ENCODE assay signal across 20 cellular contexts in the genomic region with DNA sequence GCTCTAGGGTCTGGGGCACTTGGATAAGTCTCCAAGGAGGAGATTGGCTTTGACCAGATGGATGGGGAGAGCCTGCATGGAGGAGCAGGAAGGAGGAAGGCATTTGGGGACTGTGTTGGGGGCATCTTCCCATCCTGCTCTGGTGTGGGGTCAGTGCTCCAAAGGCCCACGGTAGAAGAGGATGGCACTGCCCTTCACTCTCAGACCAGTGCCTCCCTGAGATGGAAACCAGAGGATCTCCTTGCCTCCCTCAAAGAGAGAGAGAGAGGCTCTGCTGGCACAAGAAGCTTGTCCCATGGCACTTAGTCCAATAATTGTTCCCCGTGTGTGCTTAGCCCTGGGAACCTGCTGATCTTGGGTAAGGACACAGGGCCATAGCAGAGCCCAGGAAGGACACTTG. TPM values are rescaled to one million over a fixed set of nuclear protein-coding genes. Genes with fewer than 3 reads are reported as not detected.
A peak's percentile ranks its signal among the peaks of the same experiment; 100 is the strongest.
DNase-seq lines count a peak whose midpoint lies in the region; ATAC-seq and TF ChIP-seq lines count a peak whose summit lies in the region.
"Had no signal": no experiment of that assay in that cellular context is flagged by ENCODE, and none has a peak within 500 bp of the region (broad histone marks: within the 10 kb centered on the region; RNA-seq: fewer than 3 reads in every experiment).

No MANE protein-coding gene starts in this region.

- peak overlapping the region; percentile 38 for H3K23ac ChIP-seq in neuronal stem cell (ENCODE audit: low read depth, low read length, poor library complexity)

- H3K79me1 ChIP-seq in neuronal stem cell (ENCODE audit: low read depth, low read length), result no peaks in the 10 kb centered on the region

- TF ChIP-seq CTCF in mucosa of descending colon (IDR thresholded peaks at IDR 0.05) (no peak), sigmoid colon (IDR thresholded peaks at IDR 0.05) (no peak)

- ATAC-seq in mucosa of descending colon, result no peak
- ATAC-seq: PC-3 had no signal

- H2BK15ac ChIP-seq in neuronal stem cell (ENCODE audit: low read length), result no peak overlapping the region

- no peak for TF ChIP-seq EP300 in sigmoid colon (IDR thresholded peaks at IDR 0.05)

- H3K9me3 ChIP-seq in neuronal stem cell (replicated peaks in 1 of 2; ENCODE audit: control insufficient read depth in 2 of 2, insufficient read depth in 1 of 2, low read depth in 1 of 2, low read length in 2 of 2) (peaks cover 0 to 8% of the 10 kb centered on the region in 2 donors), mucosa of descending colon (no peaks in the 10 kb centered on the region), sigmoid colon (no peaks in the 10 kb centered on the region)

- no peak overlapping the region for H3K4me2 ChIP-seq in neuronal stem cell (ENCODE audit: insufficient read depth, low read length, poor library complexity, severe bottlenecking)
- H3K4me2 ChIP-seq: KMS-11 had no signal

- peak overlapping the region; percentile 57 for H2BK5ac ChIP-seq in neuronal stem cell (ENCODE audit: low read length)

- TF ChIP-seq POLR2A in sigmoid colon (IDR thresholded peaks at IDR 0.05), result no peak

- H3K9ac ChIP-seq in neuronal stem cell (ENCODE audit: low read depth, low read length, poor library complexity), result no peak overlapping the region
- H3K9ac ChIP-seq: KMS-11 had no signal

- intact Hi-C loops in mucosa of descending colon (cut with DNase I, micrococcal nuclease) (loop anchor here (5.0 to 10.0 kb wide), 3 partner anchors 94 to 343 kb away; partner anchors contain the start of genes AHCYL1 (in 1 of the 2) and GNAI3 (in 1 of the 2)), sigmoid colon (cut with DNase I) (loop anchor here (5.0 kb wide), 3 partner anchors 46 to 341 kb away; partner anchors contain the start of genes AHCYL1 and GSTM1)

- no peak overlapping the region for H3K4ac ChIP-seq in neuronal stem cell (ENCODE audit: low read length)

- DNase-seq in activated CD4-positive, alpha-beta T cell treated with anti-CD3 and anti-CD28 coated beads, Interleukin-2, amount 10 ng/mL, durations not matched to agents 7 days and 5 days, result peak; percentile 2
- no peak for DNase-seq in activated CD4-positive, alpha-beta T cell treated with anti-CD3 and anti-CD28 coated beads for 1 hour
- peak; percentile 0 for DNase-seq in GM03348 (ENCODE audit: low spot score)
- peak; percentile 37 for DNase-seq in ecto neural progenitor cell (ENCODE audit: low spot score)
- DNase-seq in neuronal stem cell (ENCODE audit: low spot score), result no peak
- no peak for DNase-seq in activated CD4-positive, CD25-positive, alpha-beta regulatory T cell (lab: John Stamatoyannopoulos, UW)
- no peak for DNase-seq in mucosa of descending colon
- DNase-seq in sigmoid colon, result no peak
- DNase-seq: 8988T; Calu3; DMS153; DND-41; MM.1S; NCI-H2029; NCI-H446 treated with DMSO at 0.1 percent for 48 hours; NCI-H526; NCI-H82; NK-92 treated with Interleukin-12 subunit alpha and Interleukin-12 subunit beta, amount 100 ng/mL, for 24 hours; PC-3 had no signal

- POLR2A ChIA-PET in activated CD4-positive, alpha-beta T cell treated with anti-CD3 and anti-CD28 coated beads, Interleukin-2, amount 10 ng/mL, durations not matched to agents 7 days and 5 days (lab: Charles Lee), result no interaction called here

- no peak overlapping the region for H4K8ac ChIP-seq in neuronal stem cell (ENCODE audit: low read depth, low read length)

- no peak overlapping the region for H2AFZ ChIP-seq in neuronal stem cell (ENCODE audit: low read length)

- peaks cover 5 to 8% of the 10 kb centered on the region in 2 donors for H3K4me1 ChIP-seq in neuronal stem cell (ENCODE audit: control insufficient read depth in 2 of 2, insufficient read depth in 1 of 2, low read depth in 1 of 2, low read length in 2 of 2)
- H3K4me1 ChIP-seq in mucosa of descending colon (ENCODE audit: low read depth), result peaks cover 7% of the 10 kb centered on the region
- H3K4me1 ChIP-seq in sigmoid colon, result peaks cover 0 to 15% (median 11%) of the 10 kb centered on the region in 4 donors

- H3K27me3 Mint-ChIP-seq in activated CD4-positive, alpha-beta T cell treated with anti-CD3 and anti-CD28 coated beads, Interleukin-2, amount 10 ng/mL, durations not matched to agents 7 days and 5 days, result no peaks in the 10 kb centered on the region

- H3K14ac ChIP-seq in neuronal stem cell (ENCODE audit: low read length), result no peak overlapping the region

- H3K27me3 ChIP-seq in neuronal stem cell (ENCODE audit: control insufficient read depth in 3 of 3, insufficient read depth in 3 of 3, low read depth in 1 of 3, low read length in 3 of 3) (peaks cover 0 to 9% (median 3%) of the 10 kb centered on the region in 3 experiments), sigmoid colon (no peaks in the 10 kb centered on the region)

- no CpG with 5 or more reads among the region's 2 CpGs for WGBS in neuronal stem cell (ENCODE audit: extremely low coverage in 2 of 2, insufficient read length in 2 of 2, insufficient replicate concordance in 1 of 2), 2 donors
- 88 to 89% methylated on average over 2 of the region's 2 CpGs for WGBS in sigmoid colon, 2 donors

- H3K18ac ChIP-seq in neuronal stem cell (ENCODE audit: low read length), result peak overlapping the region; percentile 41

- CTCF ChIA-PET in activated CD4-positive, alpha-beta T cell treated with anti-CD3 and anti-CD28 coated beads, Interleukin-2, amount 10 ng/mL, durations not matched to agents 7 days and 5 days (lab: Charles Lee), result interaction anchor here (0.8 to 7.1 kb wide), 13 partner anchors 9 to 343 kb away, joined by 3 to 112 read pairs (median 10); partner anchors contain the start of genes AHCYL1, GPR61 and GSTM4

- H3K36me3 ChIP-seq in neuronal stem cell (replicated peaks in 1 of 2; ENCODE audit: control insufficient read depth in 2 of 2, insufficient read depth in 2 of 2, low read length in 2 of 2) (no peaks in the 10 kb centered on the region), mucosa of descending colon (ENCODE audit: low read depth) (no peaks in the 10 kb centered on the region), sigmoid colon (no peaks in the 10 kb centered on the region)

- no peak overlapping the region for H2BK12ac ChIP-seq in neuronal stem cell (ENCODE audit: low read length)

- no peak overlapping the region for H3K4me3 Mint-ChIP-seq in activated CD4-positive, alpha-beta T cell treated with anti-CD3 and anti-CD28 coated beads, Interleukin-2, amount 10 ng/mL, durations not matched to agents 7 days and 5 days

- no peak overlapping the region for H4K91ac ChIP-seq in neuronal stem cell (ENCODE audit: low read depth, low read length, poor library complexity)

- H2BK120ac ChIP-seq in neuronal stem cell (ENCODE audit: low read depth, low read length), result no peak overlapping the region

- H3K9me3 Mint-ChIP-seq in activated CD4-positive, alpha-beta T cell treated with anti-CD3 and anti-CD28 coated beads, Interleukin-2, amount 10 ng/mL, durations not matched to agents 7 days and 5 days, result no peaks in the 10 kb centered on the region

- H2AK5ac ChIP-seq in neuronal stem cell (ENCODE audit: low read depth, low read length), result peak overlapping the region; percentile 59

- H3K4me3 ChIP-seq in neuronal stem cell (ENCODE audit: low read length in 2 of 2) (no peak overlapping the region), mucosa of descending colon (no peak overlapping the region), sigmoid colon (no peak overlapping the region)

- peaks cover 18% of the 10 kb centered on the region for H3K4me1 Mint-ChIP-seq in activated CD4-positive, alpha-beta T cell treated with anti-CD3 and anti-CD28 coated beads, Interleukin-2, amount 10 ng/mL, durations not matched to agents 7 days and 5 days

- H3K27ac ChIP-seq in neuronal stem cell (replicated peaks; ENCODE audit: low read length) (no peak overlapping the region), sigmoid colon (no peak overlapping the region)
- H3K27ac ChIP-seq: KMS-11 had no signal

- no peak overlapping the region for H3K27ac Mint-ChIP-seq in activated CD4-positive, alpha-beta T cell treated with anti-CD3 and anti-CD28 coated beads, Interleukin-2, amount 10 ng/mL, durations not matched to agents 7 days and 5 days

- no peaks in the 10 kb centered on the region for H3K36me3 Mint-ChIP-seq in activated CD4-positive, alpha-beta T cell treated with anti-CD3 and anti-CD28 coated beads, Interleukin-2, amount 10 ng/mL, durations not matched to agents 7 days and 5 days (ENCODE audit: low read depth)

RNA-seq across cellular contexts. Expression of gene GSTM4, which starts 14.6 kb away (rescaled TPM):
- total RNA-seq in activated CD4-positive, alpha-beta T cell treated with anti-CD3 and anti-CD28 coated beads, Interleukin-2, amount 10 ng/mL, durations not matched to agents 7 days and 5 days, result 10 to 100 TPM; 34.3 to 36.3 TPM
- 18.1 TPM for polyA plus RNA-seq in neuronal stem cell (2013, experiment 1 of 2)
- 18.1 TPM for polyA plus RNA-seq in neuronal stem cell (2013, experiment 2 of 2)
- 10 to 100 TPM; 63.4 to 96.3 (median 74.2) TPM for total RNA-seq in mucosa of descending colon
- 10 to 100 TPM; 31.4 to 73.1 (median 44.8) TPM for total RNA-seq in sigmoid colon
- polyA plus RNA-seq in sigmoid colon, result 10 to 100 TPM; 47.0 to 69.4 (median 52.3) TPM

RNA-seq across cellular contexts. Expression of gene AMPD2, which starts 21.7 kb away (rescaled TPM):
- total RNA-seq in activated CD4-positive, alpha-beta T cell treated with anti-CD3 and anti-CD28 coated beads, Interleukin-2, amount 10 ng/mL, durations not matched to agents 7 days and 5 days, result 100 to 1,000 TPM; 116 to 120 TPM
- polyA plus RNA-seq in neuronal stem cell (2013, experiment 1 of 2), result 36.2 TPM
- 34.6 TPM for polyA plus RNA-seq in neuronal stem cell (2013, experiment 2 of 2)
- total RNA-seq in mucosa of descending colon, result 10 to 100 TPM; 35.6 to 47.4 (median 40.9) TPM
- 10 to 100 TPM; 19.9 to 47.5 (median 29.4) TPM for total RNA-seq in sigmoid colon
- 10 to 100 TPM in 1 of 3 donors, 1 to 10 TPM in 2; 6.5 to 31.3 (median 6.6) TPM for polyA plus RNA-seq in sigmoid colon

RNA-seq across cellular contexts. Expression of gene GNAT2, which starts 21.9 kb away (rescaled TPM):
- total RNA-seq in activated CD4-positive, alpha-beta T cell treated with anti-CD3 and anti-CD28 coated beads, Interleukin-2, amount 10 ng/mL, durations not matched to agents 7 days and 5 days, result not detected
- polyA plus RNA-seq in neuronal stem cell (2013, experiment 1 of 2), result not detected
- not detected for polyA plus RNA-seq in neuronal stem cell (2013, experiment 2 of 2)
- total RNA-seq in mucosa of descending colon (not detected), sigmoid colon (not detected)
- polyA plus RNA-seq in sigmoid colon, result under 1 TPM in 1 of 3 donors, not detected in 2; 0.10 TPM
- total RNA-seq: Calu3 had no signal

RNA-seq across cellular contexts. Expression of gene GSTM2, which starts 26.5 kb away (rescaled TPM):
- total RNA-seq in activated CD4-positive, alpha-beta T cell treated with anti-CD3 and anti-CD28 coated beads, Interleukin-2, amount 10 ng/mL, durations not matched to agents 7 days and 5 days, result 10 to 100 TPM; 33.4 to 33.5 TPM
- polyA plus RNA-seq in neuronal stem cell (2013, experiment 1 of 2), result 54.2 TPM
- polyA plus RNA-seq in neuronal stem cell (2013, experiment 2 of 2), result 51.8 TPM
- total RNA-seq in mucosa of descending colon (10 to 100 TPM; 23.8 to 87.7 (median 41.0) TPM), sigmoid colon (100 to 1,000 TPM in 1 of 4 donors, 10 to 100 TPM in 3; 42.5 to 139 (median 60.5) TPM)
- 10 to 100 TPM in 2 of 3 donors, 1 to 10 TPM in 1; 4.9 to 22.3 (median 12.6) TPM for polyA plus RNA-seq in sigmoid colon

RNA-seq across cellular contexts. Expression of gene GSTM1, which starts 46.3 kb away (rescaled TPM):
- total RNA-seq in activated CD4-positive, alpha-beta T cell treated with anti-CD3 and anti-CD28 coated beads, Interleukin-2, amount 10 ng/mL, durations not matched to agents 7 days and 5 days, result 10 to 100 TPM; 68.4 to 77.2 TPM
- 54.3 TPM for polyA plus RNA-seq in neuronal stem cell (2013, experiment 1 of 2)
- polyA plus RNA-seq in neuronal stem cell (2013, experiment 2 of 2), result 55.1 TPM
- total RNA-seq in mucosa of descending colon (10 to 100 TPM; 18.0 to 30.6 (median 20.0) TPM), sigmoid colon (10 to 100 TPM in 1 of 4 donors, not detected in 3; 12.7 TPM)
- 10 to 100 TPM in 2 of 3 donors, under 1 TPM in 1; 0.39 to 27.6 (median 21.3) TPM for polyA plus RNA-seq in sigmoid colon
- total RNA-seq: PC-3 had no signal

Comparison
In these comparisons a context has a peak if more than half of its experiments do, and no peak if none do; other contexts are left out.
1. DNase-seq: peak in activated CD4-positive, alpha-beta T cell treated with anti-CD3 and anti-CD28 coated beads, Interleukin-2, amount 10 ng/mL, durations not matched to agents 7 days and 5 days (single experiment), GM03348 (single experiment) and ecto neural progenitor cell (single experiment); none in activated CD4-positive, alpha-beta T cell treated with anti-CD3 and anti-CD28 coated beads for 1 hour (single experiment), neuronal stem cell (single experiment), activated CD4-positive, CD25-positive, alpha-beta regulatory T cell (0 of 4), mucosa of descending colon (0 of 3) and sigmoid colon (single experiment).